ENCODE assay signal across 15 cellular contexts in genomic region chr3:64104691-64105101, GRCh38.
DNase-seq lines count a peak whose midpoint lies in the region; ATAC-seq and TF ChIP-seq lines count a peak whose summit lies in the region.
"Had no signal": no experiment of that assay in that cellular context is flagged by ENCODE, and none has a peak within 500 bp of the region (broad histone marks: within the 10 kb centered on the region; RNA-seq: fewer than 3 reads in every experiment).

No MANE protein-coding gene starts in this region.

- ATAC-seq in GM18867 (IDR thresholded peaks at IDR 0.05; ENCODE audit: unreplicated experiment) (peak; percentile 52), HG03280 (IDR thresholded peaks at IDR 0.05; ENCODE audit: unreplicated experiment) (peak; percentile 67)
- ATAC-seq: naive thymus-derived CD8-positive, alpha-beta T cell; sciatic nerve had no signal

- intact Hi-C loops in activated naive CD4-positive, alpha-beta T cell treated with anti-CD3 and anti-CD28 coated beads for 36 hours (cut with micrococcal nuclease), result no loop called here

- H3K4me3 Mint-ChIP-seq in mesothelial cell of epicardium, result no peak overlapping the region
- H3K4me3 Mint-ChIP-seq in endothelial cell (ENCODE audit: unreplicated experiment), result no peak overlapping the region
- H3K4me3 Mint-ChIP-seq in activated naive CD4-positive, alpha-beta T cell treated with anti-CD3 and anti-CD28 coated beads for 36 hours, result no peak overlapping the region
- H3K4me3 Mint-ChIP-seq: activated CD4-positive, alpha-beta memory T cell treated with anti-CD3 and anti-CD28 coated beads, Interleukin-2, amount 10 ng/mL, durations not matched to agents 7 days and 5 days; activated naive CD4-positive, alpha-beta T cell treated with anti-CD3 and anti-CD28 coated beads, Interleukin-2, amount 50 U/mL, for 24 hours; naive thymus-derived CD8-positive, alpha-beta T cell; T-helper 2 cell treated with Interferon-gamma antibody and Interleukin-4, amounts not matched to agents 5 μg/mL and 100 μg/mL, for 36 hours had no signal

- TF ChIP-seq CTCF in mesothelial cell of epicardium (IDR thresholded peaks at IDR 0.05; ENCODE audit: unreplicated experiment) (no peak), endothelial cell (IDR thresholded peaks at IDR 0.05; ENCODE audit: unreplicated experiment) (no peak)

- CTCF ChIA-PET in activated naive CD4-positive, alpha-beta T cell treated with anti-CD3 and anti-CD28 coated beads for 36 hours (lab: Charles Lee), result no interaction called here

- DNase-seq in astrocyte of the hippocampus (ENCODE audit: low read depth, low spot score) (peak; percentile 26), mesothelial cell of epicardium (ENCODE audit: low spot score in 2 of 2, unreplicated experiment in 2 of 2) (no peak), endothelial cell (ENCODE audit: low spot score) (no peak), activated gamma-delta T cell treated with Interleukin-2 at 50 U/mL for 16 hours (no peak), AG08395 (ENCODE audit: low spot score) (no peak)
- no peak for DNase-seq in activated naive CD4-positive, alpha-beta T cell treated with anti-CD3 and anti-CD28 coated beads for 36 hours
- DNase-seq: activated CD4-positive, alpha-beta memory T cell treated with anti-CD3 and anti-CD28 coated beads, Interleukin-2, amount 10 ng/mL, durations not matched to agents 7 days and 5 days; C1 segment of cervical spinal cord; naive thymus-derived CD8-positive, alpha-beta T cell; NCI-H2081 had no signal

- H3K27ac Mint-ChIP-seq in mesothelial cell of epicardium (peak overlapping the region; percentile 14), endothelial cell (ENCODE audit: unreplicated experiment) (no peak overlapping the region)
- H3K27ac Mint-ChIP-seq in activated naive CD4-positive, alpha-beta T cell treated with anti-CD3 and anti-CD28 coated beads for 36 hours, result no peak overlapping the region
- H3K27ac Mint-ChIP-seq: activated CD4-positive, alpha-beta memory T cell treated with anti-CD3 and anti-CD28 coated beads, Interleukin-2, amount 10 ng/mL, durations not matched to agents 7 days and 5 days; activated naive CD4-positive, alpha-beta T cell treated with anti-CD3 and anti-CD28 coated beads, Interleukin-2, amount 50 U/mL, for 24 hours; naive thymus-derived CD8-positive, alpha-beta T cell; T-helper 2 cell treated with Interferon-gamma antibody and Interleukin-4, amounts not matched to agents 5 μg/mL and 100 μg/mL, for 36 hours had no signal

- H3K27me3 Mint-ChIP-seq in mesothelial cell of epicardium (ENCODE audit: low read depth) (peaks cover under 1% of the 10 kb centered on the region), endothelial cell (ENCODE audit: unreplicated experiment) (peaks cover 1% of the 10 kb centered on the region)
- peaks cover 6% of the 10 kb centered on the region for H3K27me3 Mint-ChIP-seq in activated naive CD4-positive, alpha-beta T cell treated with anti-CD3 and anti-CD28 coated beads for 36 hours (ENCODE audit: low read depth)

- H3K9me3 Mint-ChIP-seq in mesothelial cell of epicardium (no peaks in the 10 kb centered on the region), endothelial cell (ENCODE audit: unreplicated experiment) (no peaks in the 10 kb centered on the region)
- H3K9me3 Mint-ChIP-seq in activated naive CD4-positive, alpha-beta T cell treated with anti-CD3 and anti-CD28 coated beads for 36 hours, result no peaks in the 10 kb centered on the region
- H3K9me3 Mint-ChIP-seq: activated CD4-positive, alpha-beta memory T cell treated with anti-CD3 and anti-CD28 coated beads, Interleukin-2, amount 10 ng/mL, durations not matched to agents 7 days and 5 days; activated naive CD4-positive, alpha-beta T cell treated with anti-CD3 and anti-CD28 coated beads, Interleukin-2, amount 50 U/mL, for 24 hours; naive thymus-derived CD8-positive, alpha-beta T cell; T-helper 2 cell treated with Interferon-gamma antibody and Interleukin-4, amounts not matched to agents 5 μg/mL and 100 μg/mL, for 36 hours had no signal

- H3K36me3 Mint-ChIP-seq in mesothelial cell of epicardium (peaks cover 1% of the 10 kb centered on the region), endothelial cell (ENCODE audit: low read depth, unreplicated experiment) (no peaks in the 10 kb centered on the region)
- no peaks in the 10 kb centered on the region for H3K36me3 Mint-ChIP-seq in activated naive CD4-positive, alpha-beta T cell treated with anti-CD3 and anti-CD28 coated beads for 36 hours (ENCODE audit: low read depth)
- H3K36me3 Mint-ChIP-seq: activated naive CD4-positive, alpha-beta T cell treated with anti-CD3 and anti-CD28 coated beads, Interleukin-2, amount 50 U/mL, for 24 hours; naive thymus-derived CD8-positive, alpha-beta T cell had no signal

- peaks cover 52% of the 10 kb centered on the region for H3K4me1 Mint-ChIP-seq in mesothelial cell of epicardium
- no peaks in the 10 kb centered on the region for H3K4me1 Mint-ChIP-seq in endothelial cell (ENCODE audit: unreplicated experiment)
- H3K4me1 Mint-ChIP-seq in activated naive CD4-positive, alpha-beta T cell treated with anti-CD3 and anti-CD28 coated beads for 36 hours (ENCODE audit: low read depth), result no peaks in the 10 kb centered on the region
- H3K4me1 Mint-ChIP-seq: activated CD4-positive, alpha-beta memory T cell treated with anti-CD3 and anti-CD28 coated beads, Interleukin-2, amount 10 ng/mL, durations not matched to agents 7 days and 5 days; activated naive CD4-positive, alpha-beta T cell treated with anti-CD3 and anti-CD28 coated beads, Interleukin-2, amount 50 U/mL, for 24 hours; naive thymus-derived CD8-positive, alpha-beta T cell had no signal
